21 cellular contexts compared by ENCODE assay signal in the genomic region with DNA sequence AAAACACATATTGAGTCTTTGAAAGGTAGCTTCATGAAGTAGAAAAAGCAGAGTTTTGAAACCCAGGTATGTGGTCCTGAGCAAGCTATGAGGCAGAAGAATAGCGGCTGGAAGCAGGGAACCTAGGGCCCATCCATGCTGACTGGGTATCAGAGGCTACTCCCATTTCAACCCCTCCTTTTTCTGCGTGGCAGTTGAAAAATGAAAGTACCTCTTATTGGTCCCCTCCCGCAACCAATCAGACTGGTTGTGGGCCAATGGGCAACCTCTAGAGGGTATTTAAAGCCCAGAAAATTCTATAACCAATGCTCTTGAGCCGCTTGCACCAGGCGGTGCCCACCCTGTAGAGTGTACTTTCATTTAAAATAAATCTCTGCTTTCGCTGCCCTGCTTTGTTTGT. TPM values are rescaled to one million over a fixed set of nuclear protein-coding genes. Genes with fewer than 3 reads are reported as not detected.
DNase-seq lines count a peak whose midpoint lies in the region; ATAC-seq, FAIRE-seq and TF ChIP-seq lines count a peak whose summit lies in the region.
"Had no signal": no experiment of that assay in that cellular context is flagged by ENCODE, and none has a peak within 500 bp of the region (broad histone marks: within the 10 kb centered on the region; RNA-seq: fewer than 3 reads in every experiment).

No MANE protein-coding gene starts in this region.

- no peak overlapping the region for H3K9ac ChIP-seq in H1 (replicated peaks in 1 of 4; ENCODE audit: extremely low read depth in 1 of 4, low read depth in 3 of 4, low read length in 3 of 4)

- H4K91ac ChIP-seq in H1 (replicated peaks; ENCODE audit: insufficient read length, low read length) = no peak overlapping the region

- no peaks in the 10 kb centered on the region for H3K9me3 Mint-ChIP-seq in stimulated activated naive CD8-positive, alpha-beta T cell treated with anti-CD3 and anti-CD28 coated beads, Interleukin-15, Interleukin-2, amounts not matched to agents 100 ng/mL and 50 ng/mL, for 24 hours
- no peaks in the 10 kb centered on the region for H3K9me3 Mint-ChIP-seq in stimulated activated naive CD8-positive, alpha-beta T cell treated with anti-CD3 and anti-CD28 coated beads, Interleukin-15, amount 100 ng/mL, for 72 hours
- H3K9me3 Mint-ChIP-seq: dendritic cell treated with granulocyte-macrophage colony-stimulating factor and Interleukin-4, amounts not matched to agents 40 ng/mL and 50 ng/mL, for 4 days had no signal

- WGBS in H1 (ENCODE audit: extremely low coverage in 1 of 2, insufficient coverage in 1 of 2, insufficient read length in 1 of 2, insufficient replicate concordance in 2 of 2, low coverage in 1 of 2, low lambda C conversion rate in 2 of 2, missing lambda C conversion rate in 1 of 2), 2 experiments = 80% methylated on average over 6 of the region's 6 CpGs; no CpG with 5 or more reads in 1 of the 2 experiments
- WGBS in testis, 2 donors = 79 to 80% methylated on average over 6 of the region's 6 CpGs
- WGBS in adrenal gland, 4 donors = 92 to 96% (median 95%) methylated on average over 6 of the region's 6 CpGs

- H3K4ac ChIP-seq in H1 (replicated peaks; ENCODE audit: insufficient read length, low read depth, low read length) = no peak overlapping the region

- H3K4me1 ChIP-seq in H1 (replicated peaks in 1 of 4; ENCODE audit: control insufficient read depth in 3 of 4, insufficient read depth in 4 of 4, low read length in 3 of 4) = peaks cover 0 to 4% (median 2%) of the 10 kb centered on the region in 4 experiments; a peak in 3 of 7 replicates
- H3K4me1 ChIP-seq in testis = peaks cover 5% of the 10 kb centered on the region
- H3K4me1 ChIP-seq in adrenal gland (replicated peaks in 1 of 2) = peaks cover 13 to 19% of the 10 kb centered on the region in 2 donors

- no peak overlapping the region for H2BK12ac ChIP-seq in H1 (ENCODE audit: low read depth, low read length)

- no peak for ATAC-seq in stimulated activated naive CD8-positive, alpha-beta T cell treated with anti-CD3 and anti-CD28 coated beads, Interleukin-15, amount 100 ng/mL, for 72 hours
- ATAC-seq in GM19455 (IDR thresholded peaks at IDR 0.05; ENCODE audit: unreplicated experiment) = no peak
- ATAC-seq: pancreas had no signal

- H3K4me3 ChIP-seq in H1 (ENCODE audit: extremely low read depth in 1 of 4, insufficient read depth in 2 of 4, low read depth in 3 of 4, low read length in 4 of 4) = peak overlapping the region in 2 of 4 experiments; percentile 97 to 98; a peak in 5 of 8 replicates
- peak overlapping the region; percentile 80 to 82 for H3K4me3 ChIP-seq in testis
- H3K4me3 ChIP-seq in adrenal gland = no peak overlapping the region
- H3K4me3 ChIP-seq: pancreas, Peyer's patch had no signal

- peaks cover 16 to 34% of the 10 kb centered on the region in 2 experiments for H3K79me2 ChIP-seq in H1 (ENCODE audit: control insufficient read depth in 1 of 2, insufficient read depth in 2 of 2, low read length in 2 of 2)

- H3K4me2 ChIP-seq in H1 (ENCODE audit: insufficient read depth in 1 of 2, low read depth in 2 of 2, low read length in 2 of 2) = peak overlapping the region; percentile 84 to 94

- no peaks in the 10 kb centered on the region for H3K27me3 ChIP-seq in H1 (replicated peaks in 1 of 4; ENCODE audit: control insufficient read depth in 3 of 4, extremely low read depth in 1 of 4, insufficient read depth in 3 of 4, low read length in 3 of 4)
- H3K27me3 ChIP-seq in testis = no peaks in the 10 kb centered on the region
- no peaks in the 10 kb centered on the region for H3K27me3 ChIP-seq in adrenal gland
- H3K27me3 ChIP-seq: pancreas, Peyer's patch had no signal

- TF ChIP-seq RAD21 in H1 (IDR thresholded peaks at IDR 0.05 in 1 of 2, conservative IDR thresholded peaks at IDR 0.05 in 1 of 2; ENCODE audit: low read depth in 2 of 2, low read length in 2 of 2) = no peak

- H2BK120ac ChIP-seq in H1 (replicated peaks; ENCODE audit: low read depth, low read length) = no peak overlapping the region

- FAIRE-seq in H1 (lab: Jason Lieb, UNC) = no peak
- FAIRE-seq: endothelial cell of umbilical vein, GM19239, keratinocyte, pancreas had no signal

- no peak overlapping the region for H3K23ac ChIP-seq in H1 (ENCODE audit: insufficient read length)

- CTCF ChIA-PET in H1 (lab: Charles Lee; ENCODE audit: partially characterized antibody) = interaction anchor here (0.6 to 1.6 kb wide), 3 partner anchors 35 to 301 kb away, joined by 3 read pairs; no protein-coding TSS in a partner anchor

- intact Hi-C loops in testis (cut with DNase I; ENCODE audit: low total_unique reads) (no loop called here), adrenal gland (cut with DNase I) (no loop called here)

- no peak overlapping the region for H3K27ac Mint-ChIP-seq in stimulated activated naive CD8-positive, alpha-beta T cell treated with anti-CD3 and anti-CD28 coated beads, Interleukin-15, Interleukin-2, amounts not matched to agents 100 ng/mL and 50 ng/mL, for 24 hours
- H3K27ac Mint-ChIP-seq in stimulated activated naive CD8-positive, alpha-beta T cell treated with anti-CD3 and anti-CD28 coated beads, Interleukin-15, amount 100 ng/mL, for 72 hours = no peak overlapping the region
- H3K27ac Mint-ChIP-seq: dendritic cell treated with granulocyte-macrophage colony-stimulating factor and Interleukin-4, amounts not matched to agents 40 ng/mL and 50 ng/mL, for 4 days had no signal

- H3K56ac ChIP-seq in H1 (replicated peaks; ENCODE audit: insufficient read length, low read depth, low read length) = no peak overlapping the region

- H3K27ac ChIP-seq in H1 (ENCODE audit: low read depth, low read length) = no peak overlapping the region
- H3K27ac ChIP-seq in testis = no peak overlapping the region
- no peak overlapping the region for H3K27ac ChIP-seq in adrenal gland
- H3K27ac ChIP-seq: pancreas, Peyer's patch, WERI-Rb-1 had no signal

- TF ChIP-seq EP300 in H1 (IDR thresholded peaks at IDR 0.05; ENCODE audit: borderline replicate concordance in 1 of 2, low read depth in 2 of 2, low read length in 2 of 2) = no peak

- H4K8ac ChIP-seq in H1 (ENCODE audit: extremely low read depth, insufficient read depth, low read length) = no peak overlapping the region

- H3K4me3 Mint-ChIP-seq in stimulated activated naive CD8-positive, alpha-beta T cell treated with anti-CD3 and anti-CD28 coated beads, Interleukin-15, Interleukin-2, amounts not matched to agents 100 ng/mL and 50 ng/mL, for 24 hours = peak overlapping the region; percentile 10
- no peak overlapping the region for H3K4me3 Mint-ChIP-seq in stimulated activated naive CD8-positive, alpha-beta T cell treated with anti-CD3 and anti-CD28 coated beads, Interleukin-15, amount 100 ng/mL, for 72 hours

- 0 out of 2 replicates have a peak overlapping the region, but pooled peaks have one; percentile 93 for H2AFZ ChIP-seq in H1 (ENCODE audit: low read length)

- H3K27me3 Mint-ChIP-seq in stimulated activated naive CD8-positive, alpha-beta T cell treated with anti-CD3 and anti-CD28 coated beads, Interleukin-15, Interleukin-2, amounts not matched to agents 100 ng/mL and 50 ng/mL, for 24 hours = peaks cover 9% of the 10 kb centered on the region
- H3K27me3 Mint-ChIP-seq in stimulated activated naive CD8-positive, alpha-beta T cell treated with anti-CD3 and anti-CD28 coated beads, Interleukin-15, amount 100 ng/mL, for 72 hours = peaks cover 8% of the 10 kb centered on the region

- no peak overlapping the region for H2BK20ac ChIP-seq in H1 (ENCODE audit: low read length)

- H3K36me3 ChIP-seq in H1 (ENCODE audit: control insufficient read depth in 2 of 4, insufficient read depth in 4 of 4, low read length in 3 of 4) (peaks cover 2 to 13% (median 11%) of the 10 kb centered on the region in 4 experiments; a peak in 7 of 8 replicates), testis (ENCODE audit: low read depth, missing control alignments) (no peaks in the 10 kb centered on the region), adrenal gland (replicated peaks in 1 of 2) (peaks cover 0 to 10% of the 10 kb centered on the region in 2 donors)

- peaks cover 6% of the 10 kb centered on the region for H3K4me1 Mint-ChIP-seq in stimulated activated naive CD8-positive, alpha-beta T cell treated with anti-CD3 and anti-CD28 coated beads, Interleukin-15, Interleukin-2, amounts not matched to agents 100 ng/mL and 50 ng/mL, for 24 hours (ENCODE audit: low read depth)
- H3K4me1 Mint-ChIP-seq in stimulated activated naive CD8-positive, alpha-beta T cell treated with anti-CD3 and anti-CD28 coated beads, Interleukin-15, amount 100 ng/mL, for 72 hours = peaks cover 9% of the 10 kb centered on the region

- peaks cover 14% of the 10 kb centered on the region for H3K23me2 ChIP-seq in H1 (ENCODE audit: low read depth, low read length)

- H2BK15ac ChIP-seq in H1 (ENCODE audit: low read length) = 0 out of 2 replicates have a peak overlapping the region, but pooled peaks have one; percentile 37

- TF ChIP-seq CTCF in H1 (IDR thresholded peaks at IDR 0.05; ENCODE audit: control extremely low read depth in 1 of 3, insufficient read depth in 1 of 3, low read depth in 1 of 3, low read length in 3 of 3) (no peak), testis (IDR thresholded peaks at IDR 0.05) (no peak), adrenal gland (IDR thresholded peaks at IDR 0.05) (no peak)

- DNase-seq in stimulated activated naive CD8-positive, alpha-beta T cell treated with anti-CD3 and anti-CD28 coated beads, Interleukin-15, amount 100 ng/mL, for 72 hours = no peak
- DNase-seq in NOMO-1 treated with DMSO at 0.1 percent for 48 hours (lab: John Stamatoyannopoulos, UW; ENCODE audit: unreplicated experiment) (peak; percentile 14), H1 (ENCODE audit: low read depth in 1 of 2, low spot score in 2 of 2) (no peak), testis (no peak), HK-2 (ENCODE audit: unreplicated experiment) (no peak), adrenal gland (no peak)
- DNase-seq: activated CD8-positive, alpha-beta memory T cell treated with anti-CD3 and anti-CD28 coated beads, Interleukin-2, amount 50 U/mL, for 4 hours; activated gamma-delta T cell treated with Interleukin-2 at 50 U/mL for 16 hours; GF-D8; NCI-H1417; NCI-H2107; NCI-H526; pancreas; Peyer's patch; WERI-Rb-1 had no signal

- POLR2A ChIA-PET in H1 (lab: Charles Lee; ENCODE audit: partially characterized antibody) = interaction anchor here (1.2 to 2.3 kb wide), 4 partner anchors 13 to 309 kb away, joined by 3 to 10 read pairs (median 4); no protein-coding TSS in a partner anchor

- H4K20me1 ChIP-seq in H1 (replicated peaks in 1 of 2; ENCODE audit: control insufficient read depth in 1 of 2, insufficient read depth in 2 of 2, low read length in 2 of 2) = peaks cover 0 to 3% of the 10 kb centered on the region in 2 experiments

- H3K18ac ChIP-seq in H1 (ENCODE audit: extremely low read depth, low read length) = no peak overlapping the region

- no peak overlapping the region for H3K14ac ChIP-seq in H1 (ENCODE audit: insufficient read length)

- peaks cover 0 to 6% of the 10 kb centered on the region in 2 experiments; a peak in 1 of 4 replicates for H3K9me3 ChIP-seq in H1 (ENCODE audit: insufficient read depth in 2 of 2, low read depth in 1 of 2, low read length in 1 of 2)
- H3K9me3 ChIP-seq in testis = no peaks in the 10 kb centered on the region
- no peaks in the 10 kb centered on the region for H3K9me3 ChIP-seq in adrenal gland (replicated peaks in 1 of 3)
- H3K9me3 ChIP-seq: pancreas, Peyer's patch had no signal

- no peak overlapping the region for H2AK5ac ChIP-seq in H1 (ENCODE audit: low read depth, low read length)

- no peak overlapping the region for H2BK5ac ChIP-seq in H1 (ENCODE audit: low read depth, low read length)

- no peaks in the 10 kb centered on the region for H3K79me1 ChIP-seq in H1 (ENCODE audit: low read depth, low read length)

- peaks cover 20% of the 10 kb centered on the region for H3K36me3 Mint-ChIP-seq in stimulated activated naive CD8-positive, alpha-beta T cell treated with anti-CD3 and anti-CD28 coated beads, Interleukin-15, Interleukin-2, amounts not matched to agents 100 ng/mL and 50 ng/mL, for 24 hours (ENCODE audit: low read depth)

- no peak for TF ChIP-seq POLR2A in H1 (IDR thresholded peaks at IDR 0.05; ENCODE audit: control extremely low read depth in 1 of 2, low read depth in 2 of 2, low read length in 2 of 2)
- no peak for TF ChIP-seq POLR2A in testis (IDR thresholded peaks at IDR 0.05)
- TF ChIP-seq POLR2A in adrenal gland (IDR thresholded peaks at IDR 0.05) = no peak

- no peak overlapping the region for H4K5ac ChIP-seq in H1 (ENCODE audit: insufficient read length, low read depth, low read length)

RNA-seq across cellular contexts. Expression of gene SNRPF, which starts 1.6 kb away (rescaled TPM):
- 79.7 and 87.7 TPM in 2 replicates for total RNA-seq in H1 (2021; fragmentation: NEBNext Ultra II Directional; extraction: Animal tissue kit (Norgen Biotek cat#: 25700))
- 40.4 and 58.5 TPM in 2 replicates for polyA plus RNA-seq in H1 (2011; rRNA removed)
- 59.0 TPM for polyA plus RNA-seq in H1 (2011; cell fraction: cytosol; rRNA removed)
- 19.1 TPM for polyA plus RNA-seq in H1 (2011; cell fraction: nucleus; rRNA removed)
- polyA plus RNA-seq in H1 (2012, experiment 1 of 2) = 156 to 204 TPM (median 175 TPM) in 4 replicates
- 13.1 TPM for polyA plus RNA-seq in H1 (2012, experiment 2 of 2)
- 123 TPM for polyA plus RNA-seq in H1 (2013, experiment 1 of 2)
- polyA plus RNA-seq in H1 (2013, experiment 2 of 2) = 142 TPM
- 12.6 and 13.2 TPM in 2 replicates for polyA minus RNA-seq in H1 (2011; rRNA and poly(A)+ RNA removed)
- 20.6 TPM for polyA minus RNA-seq in H1 (2011; cell fraction: cytosol; rRNA and poly(A)+ RNA removed)
- polyA minus RNA-seq in H1 (2011; cell fraction: nucleus; rRNA and poly(A)+ RNA removed) = 30.0 TPM
- total RNA-seq in testis = 10 to 100 TPM; 10.3 to 11.6 TPM
- 30.6 TPM for polyA plus RNA-seq in testis (ENCODE audit: insufficient read depth, low read depth, low replicate concordance)
- total RNA-seq in adrenal gland = 10 to 100 TPM in 4 of 8 donors, 1 to 10 TPM in 4; 3.4 to 20.7 (median 10.7) TPM
- 10 to 100 TPM; 44.5 to 64.3 (median 59.3) TPM for polyA plus RNA-seq in adrenal gland

Comparison
In these comparisons a context has a peak if more than half of its experiments do, and no peak if none do; other contexts are left out.
1. H3K4me3 ChIP-seq: peak in testis (2 of 2); none in adrenal gland (0 of 4).